ENCODE assay signal across 1 cellular context in the genomic region with DNA sequence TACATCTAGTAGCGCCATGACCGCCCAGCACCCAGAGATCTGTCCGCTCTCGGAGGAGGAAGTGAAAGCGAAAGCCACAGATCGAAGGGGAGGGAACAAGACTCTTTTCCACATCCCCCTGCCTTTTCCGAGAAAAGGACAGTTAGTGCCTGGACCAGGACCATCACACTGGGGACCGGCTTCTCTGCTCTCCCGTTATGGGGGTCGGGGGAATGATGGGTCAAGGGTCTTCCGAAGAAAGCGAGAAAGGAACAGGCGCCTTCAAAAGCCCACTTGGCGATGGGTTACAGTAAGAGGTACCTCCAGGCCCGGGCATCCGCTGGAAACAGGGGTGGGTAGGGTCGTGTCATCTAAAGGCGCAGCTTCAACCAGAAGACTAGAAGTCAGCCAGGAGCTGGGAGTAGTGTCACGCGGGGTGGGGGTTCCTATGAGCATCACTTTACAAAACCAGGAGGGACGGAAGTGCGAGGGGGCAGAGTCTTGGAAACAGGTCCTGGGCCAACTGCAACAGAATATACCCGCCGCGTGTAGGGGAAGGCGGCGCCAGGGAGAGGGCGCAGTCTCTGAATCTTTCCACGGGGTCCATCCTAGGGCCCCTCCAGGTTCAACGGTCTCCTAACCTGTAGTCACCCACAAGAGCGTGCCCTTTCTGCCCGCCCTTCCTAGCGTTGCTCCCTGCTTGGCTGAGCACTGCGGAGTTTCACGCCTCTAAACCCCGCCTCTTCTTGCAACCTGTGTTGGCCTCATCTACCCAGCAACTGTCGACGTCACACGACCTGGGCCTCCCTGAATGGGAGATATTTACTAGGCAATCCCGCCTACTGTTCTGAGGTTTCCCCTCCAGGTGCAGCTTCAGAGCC.
A peak's percentile ranks its signal among the peaks of the same experiment; 100 is the strongest.
TF ChIP-seq lines count a peak whose summit lies in the region.

Gene PSMB8 (minus strand): TSS at position 69 of the 860 bp plus-strand sequence. CDS start 51 bp downstream, at position 18.

TF ChIP-seq in HepG2, 621 proteins besides CTCF, POLR2A, EP300 and RAD21 (continued from another document and continues in another):
- TF ChIP-seq PRDM10 (CRISPR knock-in tag; IDR thresholded peaks at IDR 0.05; ENCODE audit: low read depth): peak; percentile 19; the same call in 1 of the 2 replicates
- TF ChIP-seq ZNF232 (CRISPR knock-in tag; IDR thresholded peaks at IDR 0.05; ENCODE audit: borderline replicate concordance): 0 out of 2 replicates have a peak, but pooled peaks have one; percentile 36
- no peak for TF ChIP-seq ZKSCAN1 (IDR thresholded peaks at IDR 0.05; ENCODE audit: low read length)
- TF ChIP-seq, protein P1, sequence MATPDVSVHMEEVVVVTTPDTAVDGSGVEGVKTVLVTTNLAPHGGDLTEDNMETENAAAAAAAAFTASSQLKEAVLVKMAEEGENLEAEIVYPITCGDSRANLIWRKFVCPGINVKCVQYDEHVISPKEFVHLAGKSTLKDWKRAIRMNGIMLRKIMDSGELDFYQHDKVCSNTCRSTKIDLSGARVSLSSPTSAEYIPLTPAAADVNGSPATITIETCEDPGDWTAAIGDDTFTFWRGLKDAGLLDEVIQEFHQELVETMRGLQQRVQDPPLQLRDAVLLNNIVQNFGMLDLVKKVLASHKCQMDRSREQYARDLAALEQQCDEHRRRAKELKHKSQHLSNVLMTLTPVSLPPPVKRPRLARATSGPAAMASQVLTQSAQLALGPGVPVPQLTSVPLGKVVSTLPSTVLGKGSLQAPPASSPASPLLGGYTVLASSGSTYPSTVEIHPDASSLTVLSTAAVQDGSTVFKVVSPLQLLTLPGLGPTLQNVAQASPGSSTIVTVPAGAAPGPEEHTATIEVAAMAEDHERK (CRISPR knock-in tag; IDR thresholded peaks at IDR 0.05; ENCODE audit: low read depth): no peak
- no peak for TF ChIP-seq HNRNPLL (IDR thresholded peaks at IDR 0.05; ENCODE audit: low read depth, low read length, poor library complexity, severe bottlenecking)
- peak; percentile 41 for TF ChIP-seq POLR2G (IDR thresholded peaks at IDR 0.05; ENCODE audit: low read depth, low read length)
- TF ChIP-seq ZBTB10 (CRISPR knock-in tag; IDR thresholded peaks at IDR 0.05; ENCODE audit: borderline replicate concordance): 0 out of 2 replicates have a peak, but pooled peaks have one; percentile 11
- TF ChIP-seq, protein P2, sequence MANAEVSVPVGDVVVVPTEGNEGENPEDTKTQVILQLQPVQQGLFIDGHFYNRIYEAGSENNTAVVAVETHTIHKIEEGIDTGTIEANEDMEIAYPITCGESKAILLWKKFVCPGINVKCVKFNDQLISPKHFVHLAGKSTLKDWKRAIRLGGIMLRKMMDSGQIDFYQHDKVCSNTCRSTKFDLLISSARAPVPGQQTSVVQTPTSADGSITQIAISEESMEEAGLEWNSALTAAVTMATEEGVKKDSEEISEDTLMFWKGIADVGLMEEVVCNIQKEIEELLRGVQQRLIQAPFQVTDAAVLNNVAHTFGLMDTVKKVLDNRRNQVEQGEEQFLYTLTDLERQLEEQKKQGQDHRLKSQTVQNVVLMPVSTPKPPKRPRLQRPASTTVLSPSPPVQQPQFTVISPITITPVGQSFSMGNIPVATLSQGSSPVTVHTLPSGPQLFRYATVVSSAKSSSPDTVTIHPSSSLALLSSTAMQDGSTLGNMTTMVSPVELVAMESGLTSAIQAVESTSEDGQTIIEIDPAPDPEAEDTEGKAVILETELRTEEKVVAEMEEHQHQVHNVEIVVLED (CRISPR knock-in tag; IDR thresholded peaks at IDR 0.05; ENCODE audit: borderline replicate concordance): peak; percentile 10; the same call in 1 of the 2 replicates
- peak; percentile 68 for TF ChIP-seq KDM5B (CRISPR knock-in tag; IDR thresholded peaks at IDR 0.05; ENCODE audit: borderline replicate concordance)
- peak; percentile 29; the same call in 1 of the 2 replicates for TF ChIP-seq TP53 (CRISPR knock-in tag; conservative IDR thresholded peaks at IDR 0.05)
- peak; percentile 66 for TF ChIP-seq DRAP1 (CRISPR knock-in tag; IDR thresholded peaks at IDR 0.05)
- TF ChIP-seq ZNF777 (CRISPR knock-in tag; IDR thresholded peaks at IDR 0.05): peak; percentile 86
- TF ChIP-seq MIXL1 (CRISPR knock-in tag; IDR thresholded peaks at IDR 0.05): no peak
- peak; percentile 84; the same call in 1 of the 2 replicates for TF ChIP-seq SNAPC2 (CRISPR knock-in tag; IDR thresholded peaks at IDR 0.05)
- TF ChIP-seq, protein P3, sequence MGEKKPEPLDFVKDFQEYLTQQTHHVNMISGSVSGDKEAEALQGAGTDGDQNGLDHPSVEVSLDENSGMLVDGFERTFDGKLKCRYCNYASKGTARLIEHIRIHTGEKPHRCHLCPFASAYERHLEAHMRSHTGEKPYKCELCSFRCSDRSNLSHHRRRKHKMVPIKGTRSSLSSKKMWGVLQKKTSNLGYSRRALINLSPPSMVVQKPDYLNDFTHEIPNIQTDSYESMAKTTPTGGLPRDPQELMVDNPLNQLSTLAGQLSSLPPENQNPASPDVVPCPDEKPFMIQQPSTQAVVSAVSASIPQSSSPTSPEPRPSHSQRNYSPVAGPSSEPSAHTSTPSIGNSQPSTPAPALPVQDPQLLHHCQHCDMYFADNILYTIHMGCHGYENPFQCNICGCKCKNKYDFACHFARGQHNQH (CRISPR knock-in tag; IDR thresholded peaks at IDR 0.05): peak; percentile 60; the same call in 1 of the 2 replicates
- no peak for TF ChIP-seq ZNF850 (CRISPR knock-in tag; conservative IDR thresholded peaks at IDR 0.05)
- peak; percentile 77; the same call in 1 of the 2 replicates for TF ChIP-seq TMF1 (CRISPR knock-in tag; IDR thresholded peaks at IDR 0.05; ENCODE audit: low read depth)
- TF ChIP-seq KLF15 (CRISPR knock-in tag; IDR thresholded peaks at IDR 0.05; ENCODE audit: borderline replicate concordance): no peak
- TF ChIP-seq, protein P4, sequence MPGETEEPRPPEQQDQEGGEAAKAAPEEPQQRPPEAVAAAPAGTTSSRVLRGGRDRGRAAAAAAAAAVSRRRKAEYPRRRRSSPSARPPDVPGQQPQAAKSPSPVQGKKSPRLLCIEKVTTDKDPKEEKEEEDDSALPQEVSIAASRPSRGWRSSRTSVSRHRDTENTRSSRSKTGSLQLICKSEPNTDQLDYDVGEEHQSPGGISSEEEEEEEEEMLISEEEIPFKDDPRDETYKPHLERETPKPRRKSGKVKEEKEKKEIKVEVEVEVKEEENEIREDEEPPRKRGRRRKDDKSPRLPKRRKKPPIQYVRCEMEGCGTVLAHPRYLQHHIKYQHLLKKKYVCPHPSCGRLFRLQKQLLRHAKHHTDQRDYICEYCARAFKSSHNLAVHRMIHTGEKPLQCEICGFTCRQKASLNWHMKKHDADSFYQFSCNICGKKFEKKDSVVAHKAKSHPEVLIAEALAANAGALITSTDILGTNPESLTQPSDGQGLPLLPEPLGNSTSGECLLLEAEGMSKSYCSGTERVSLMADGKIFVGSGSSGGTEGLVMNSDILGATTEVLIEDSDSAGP (CRISPR knock-in tag; IDR thresholded peaks at IDR 0.05; ENCODE audit: borderline replicate concordance): peak; percentile 79; the same call in 1 of the 2 replicates
- TF ChIP-seq ZNF546 (CRISPR knock-in tag; conservative IDR thresholded peaks at IDR 0.05): 0 out of 2 replicates have a peak, but pooled peaks have one; percentile 54
- no peak for TF ChIP-seq HHEX (CRISPR knock-in tag; IDR thresholded peaks at IDR 0.05)
- TF ChIP-seq BORCS8-MEF2B (CRISPR knock-in tag; IDR thresholded peaks at IDR 0.05): peak; percentile 71
- 0 out of 2 replicates have a peak, but pooled peaks have one; percentile 26 for TF ChIP-seq ZNF430 (CRISPR knock-in tag; IDR thresholded peaks at IDR 0.05)
- TF ChIP-seq ZNF205 (CRISPR knock-in tag; IDR thresholded peaks at IDR 0.05): no peak
- peak; percentile 80 for TF ChIP-seq KMT2B (CRISPR knock-in tag; IDR thresholded peaks at IDR 0.05)
- peak; percentile 69 for TF ChIP-seq MAX (IDR thresholded peaks at IDR 0.05)
- TF ChIP-seq KAT8 (CRISPR knock-in tag; IDR thresholded peaks at IDR 0.05): peak; percentile 43; the same call in 1 of the 2 replicates
- TF ChIP-seq SOX6 (IDR thresholded peaks at IDR 0.05): no peak
- peak; percentile 24; the same call in 1 of the 2 replicates for TF ChIP-seq SOX6 (CRISPR knock-in tag; IDR thresholded peaks at IDR 0.05)
- TF ChIP-seq, protein P5, sequence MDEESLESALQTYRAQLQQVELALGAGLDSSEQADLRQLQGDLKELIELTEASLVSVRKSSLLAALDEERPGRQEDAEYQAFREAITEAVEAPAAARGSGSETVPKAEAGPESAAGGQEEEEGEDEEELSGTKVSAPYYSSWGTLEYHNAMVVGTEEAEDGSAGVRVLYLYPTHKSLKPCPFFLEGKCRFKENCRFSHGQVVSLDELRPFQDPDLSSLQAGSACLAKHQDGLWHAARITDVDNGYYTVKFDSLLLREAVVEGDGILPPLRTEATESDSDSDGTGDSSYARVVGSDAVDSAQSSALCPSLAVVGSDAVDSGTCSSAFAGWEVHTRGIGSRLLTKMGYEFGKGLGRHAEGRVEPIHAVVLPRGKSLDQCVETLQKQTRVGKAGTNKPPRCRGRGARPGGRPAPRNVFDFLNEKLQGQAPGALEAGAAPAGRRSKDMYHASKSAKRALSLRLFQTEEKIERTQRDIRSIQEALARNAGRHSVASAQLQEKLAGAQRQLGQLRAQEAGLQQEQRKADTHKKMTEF (CRISPR knock-in tag; IDR thresholded peaks at IDR 0.05): peak; percentile 23; the same call in 1 of the 2 replicates
- TF ChIP-seq ZNF331 (CRISPR knock-in tag; IDR thresholded peaks at IDR 0.05): 0 out of 2 replicates have a peak, but pooled peaks have one; percentile 8
- no peak for TF ChIP-seq ZEB1 (IDR thresholded peaks at IDR 0.05; ENCODE audit: insufficient replicate concordance, low read depth)
- TF ChIP-seq CEBPB (IDR thresholded peaks at IDR 0.05; ENCODE audit: borderline replicate concordance, low read depth, low read length): peak; percentile 37
- TF ChIP-seq REPIN1 (CRISPR knock-in tag; IDR thresholded peaks at IDR 0.05; ENCODE audit: borderline replicate concordance, low read depth): 0 out of 2 replicates have a peak, but pooled peaks have one; percentile 47
- TF ChIP-seq HNF4G (IDR thresholded peaks at IDR 0.05; ENCODE audit: borderline replicate concordance, low read depth, low read length): 0 out of 2 replicates have a peak, but pooled peaks have one; percentile 22
- no peak for TF ChIP-seq HNF4G (CRISPR knock-in tag; IDR thresholded peaks at IDR 0.05; ENCODE audit: borderline replicate concordance, low read depth)
- TF ChIP-seq ZNF556 (CRISPR knock-in tag; IDR thresholded peaks at IDR 0.05; ENCODE audit: borderline replicate concordance): 0 out of 2 replicates have a peak, but pooled peaks have one; percentile 20
- peak; percentile 55 for TF ChIP-seq ZFX (CRISPR knock-in tag; IDR thresholded peaks at IDR 0.05; ENCODE audit: low read depth)
